18 cellular contexts compared by ENCODE assay signal in the genomic region with DNA sequence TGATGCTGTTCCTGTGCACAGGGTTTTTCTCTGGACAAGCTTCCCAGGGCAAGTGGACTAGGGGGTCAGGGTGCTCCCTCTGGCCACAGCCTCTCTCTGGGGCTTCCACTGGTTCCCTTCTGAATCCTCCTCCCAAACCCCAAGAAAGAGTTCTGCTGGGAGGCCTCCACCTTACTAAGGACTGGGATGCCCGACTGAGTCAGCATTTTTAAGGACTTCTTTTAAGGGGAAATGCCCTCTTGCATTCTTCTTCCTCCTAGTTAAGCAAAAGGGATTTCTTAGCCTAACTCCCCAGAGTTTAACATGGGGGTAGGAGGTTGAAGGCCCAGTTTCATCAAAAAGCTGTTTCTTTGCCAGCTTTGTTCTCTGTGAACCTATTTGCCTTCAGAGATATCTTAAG.
"Had no signal": no experiment of that assay in that cellular context is flagged by ENCODE, and none has a peak within 500 bp of the region (broad histone marks: within the 10 kb centered on the region; RNA-seq: fewer than 3 reads in every experiment).

No MANE protein-coding gene starts in this region.

- ATAC-seq: heart left ventricle; natural killer cell; stimulated activated naive CD8-positive, alpha-beta T cell treated with anti-CD3 and anti-CD28 coated beads, Interleukin-15, amount 100 ng/mL, for 72 hours had no signal

- H3K9me3 ChIP-seq: colonic mucosa, heart left ventricle, sigmoid colon had no signal

- H3K36me3 Mint-ChIP-seq: natural killer cell had no signal

- H3K27ac Mint-ChIP-seq: mesothelial cell of epicardium; natural killer cell; stimulated activated naive B cell treated with anti-CD40 and anti-IgM and Interleukin-4, amounts not matched to agents 10 μg/mL and 1 μg/mL and 100 μg/mL, for 72 hours; stimulated activated naive CD8-positive, alpha-beta T cell treated with anti-CD3 and anti-CD28 coated beads, Interleukin-15, amount 100 ng/mL, for 72 hours; type B pancreatic cell had no signal

- H3K4me1 Mint-ChIP-seq: neural crest cell had no signal

- H3K9me3 Mint-ChIP-seq: mesothelial cell of epicardium; natural killer cell; neural crest cell; stimulated activated naive B cell treated with anti-CD40 and anti-IgM and Interleukin-4, amounts not matched to agents 10 μg/mL and 1 μg/mL and 100 μg/mL, for 72 hours; stimulated activated naive CD8-positive, alpha-beta T cell treated with anti-CD3 and anti-CD28 coated beads, Interleukin-15, amount 100 ng/mL, for 72 hours; type B pancreatic cell had no signal

- H3K27me3 Mint-ChIP-seq: stimulated activated naive CD8-positive, alpha-beta T cell treated with anti-CD3 and anti-CD28 coated beads, Interleukin-15, amount 100 ng/mL, for 72 hours; type B pancreatic cell had no signal

- H3K27ac ChIP-seq: colonic mucosa, sigmoid colon, skin epidermis had no signal

- H3K4me1 ChIP-seq: colonic mucosa, sigmoid colon had no signal

- DNase-seq: colonic mucosa; effector CD8-positive, alpha-beta T cell; heart left ventricle; hippocampal formation; mammary epithelial cell; natural killer cell; posterior cingulate gyrus; sigmoid colon; stimulated activated CD4-positive, alpha-beta T cell treated with anti-CD3 and anti-CD28 coated beads, Interleukin-2, amount 100 ng/mL, for 24 hours; stimulated activated CD4-positive, alpha-beta T cell treated with anti-CD3 and anti-CD28 coated beads, Interleukin-4, amount 100 ng/mL, for 4 hours; stimulated activated naive B cell treated with anti-CD40 and anti-IgM and Interleukin-4, amounts not matched to agents 10 μg/mL and 1 μg/mL and 100 μg/mL, for 72 hours; stimulated activated naive CD8-positive, alpha-beta T cell treated with anti-CD3 and anti-CD28 coated beads, Interleukin-15, amount 100 ng/mL, for 72 hours had no signal

- H3K4me3 Mint-ChIP-seq: mesothelial cell of epicardium; natural killer cell; neural crest cell; stimulated activated naive B cell treated with anti-CD40 and anti-IgM and Interleukin-4, amounts not matched to agents 10 μg/mL and 1 μg/mL and 100 μg/mL, for 72 hours; stimulated activated naive CD8-positive, alpha-beta T cell treated with anti-CD3 and anti-CD28 coated beads, Interleukin-15, amount 100 ng/mL, for 72 hours; type B pancreatic cell had no signal

- H3K4me3 ChIP-seq: colonic mucosa, heart left ventricle, sigmoid colon, skin epidermis had no signal

- H3K36me3 ChIP-seq: colonic mucosa, heart left ventricle, sigmoid colon had no signal

- H3K27me3 ChIP-seq: colonic mucosa, heart left ventricle, sigmoid colon had no signal

- FAIRE-seq: frontal cortex, urothelium cell line had no signal
